In the genomic region with DNA sequence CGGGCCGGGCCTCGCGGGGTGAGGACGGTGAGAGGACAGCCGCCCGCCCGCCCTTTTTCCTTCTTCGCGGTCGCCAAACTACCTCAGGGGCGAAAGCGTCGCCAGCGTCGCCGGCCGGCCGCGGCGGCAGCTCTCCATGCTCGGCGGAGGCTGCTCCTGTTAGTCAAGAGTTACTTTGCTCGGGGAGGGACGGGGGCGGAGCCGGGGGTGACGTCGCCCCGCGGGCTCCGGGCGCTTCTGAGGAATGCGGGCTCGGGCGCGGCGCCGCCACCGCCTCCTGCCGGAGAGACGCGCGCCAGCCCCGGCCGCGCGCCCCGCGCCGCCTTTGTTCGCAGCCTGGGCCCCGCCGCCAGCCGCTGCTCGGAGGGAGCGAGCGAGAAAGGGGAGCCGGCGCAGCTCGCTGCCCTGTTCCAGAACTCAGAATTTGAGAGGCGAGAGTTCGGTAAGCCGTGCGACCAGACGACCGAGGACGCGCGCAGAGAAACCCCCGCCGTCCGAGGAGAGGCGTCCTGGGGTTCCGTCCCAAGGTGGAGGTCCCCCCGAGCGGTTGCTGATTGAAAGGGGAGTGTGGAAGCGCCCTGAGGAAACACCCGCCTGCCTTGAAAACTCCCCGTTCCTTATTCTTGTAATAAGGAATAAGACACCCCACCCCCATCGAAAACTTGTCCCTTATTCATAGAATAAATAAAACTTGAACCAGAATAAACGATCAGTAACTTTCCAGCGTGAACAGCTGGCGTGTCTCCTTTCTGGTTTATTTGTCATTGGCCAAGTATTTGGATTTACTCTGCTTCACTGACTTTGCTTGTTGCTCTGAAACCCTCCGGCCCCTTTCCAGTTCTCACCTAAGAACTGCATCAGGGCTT, we compare ENCODE assay signal across 8 cellular contexts. TPM values are rescaled to one million over a fixed set of nuclear protein-coding genes. Genes with fewer than 3 reads are reported as not detected.
A peak's percentile ranks its signal among the peaks of the same experiment; 100 is the strongest.
DNase-seq lines count a peak whose midpoint lies in the region; ATAC-seq and TF ChIP-seq lines count a peak whose summit lies in the region.

A gene (minus strand): TSS at position 164 of the 866 bp plus-strand sequence. CDS start 241 bp downstream, outside the sequence.

- CTCF ChIA-PET in activated CD4-positive, alpha-beta memory T cell treated with anti-CD3 and anti-CD28 coated beads, Interleukin-2, amount 10 ng/mL, durations not matched to agents 7 days and 5 days (lab: Charles Lee): interaction anchor here (0.6 to 1.6 kb wide), 7 partner anchors 15 to 784 kb away, joined by 3 to 5 read pairs (median 4); no protein-coding TSS in a partner anchor

- no peaks in the 10 kb centered on the region for H3K9me3 ChIP-seq in duodenal mucosa (ENCODE audit: control insufficient read depth in 1 of 2, low read length in 2 of 2)
- H3K9me3 ChIP-seq in right lobe of liver: no peaks in the 10 kb centered on the region

- H3K27me3 Mint-ChIP-seq in activated CD4-positive, alpha-beta memory T cell treated with anti-CD3 and anti-CD28 coated beads, Interleukin-2, amount 10 ng/mL, durations not matched to agents 7 days and 5 days: peaks cover 62% of the 10 kb centered on the region

- H3K27ac Mint-ChIP-seq in activated CD4-positive, alpha-beta memory T cell treated with anti-CD3 and anti-CD28 coated beads, Interleukin-2, amount 10 ng/mL, durations not matched to agents 7 days and 5 days: no peak within 1 kb of the TSS

- H3K36me3 ChIP-seq in duodenal mucosa (ENCODE audit: control insufficient read depth in 1 of 2, insufficient read depth in 2 of 2, low read length in 2 of 2): no peaks in the 10 kb centered on the region
- no peaks in the 10 kb centered on the region for H3K36me3 ChIP-seq in right lobe of liver

- ATAC-seq in GM18508 (IDR thresholded peaks at IDR 0.05; ENCODE audit: insufficient read depth, unreplicated experiment) (peak; percentile 68), HG02973 (IDR thresholded peaks at IDR 0.05; ENCODE audit: unreplicated experiment) (peak; percentile 93), right lobe of liver (peak; percentile 83 to 93 (median 88))

- H3K4me3 ChIP-seq in duodenal mucosa (ENCODE audit: low read depth in 1 of 2, low read length in 2 of 2) (peak within 1 kb of the TSS; percentile 93 to 97), right lobe of liver (peak within 1 kb of the TSS; percentile 75 to 80 (median 79))

- WGBS in right lobe of liver (ENCODE audit: insufficient coverage, low coverage, low lambda C conversion rate, missing lambda C conversion rate): under 1% methylated on average over 18 of the region's 85 CpGs

- H3K27me3 ChIP-seq in duodenal mucosa (ENCODE audit: control insufficient read depth in 1 of 2, insufficient read depth in 2 of 2, low read length in 2 of 2) (peaks cover 0 to 7% of the 10 kb centered on the region in 2 donors), right lobe of liver (no peaks in the 10 kb centered on the region)

- POLR2A ChIA-PET in activated CD4-positive, alpha-beta memory T cell treated with anti-CD3 and anti-CD28 coated beads, Interleukin-2, amount 10 ng/mL, durations not matched to agents 7 days and 5 days (lab: Charles Lee): interaction anchor here (0.5 to 1.2 kb wide), 4 partner anchors 136 to 1253 kb away, joined by 3 to 4 read pairs (median 3); no protein-coding TSS in a partner anchor

- H3K4me1 ChIP-seq in duodenal mucosa (ENCODE audit: control insufficient read depth in 1 of 2, insufficient read depth in 2 of 2, low read length in 2 of 2): peaks cover 13 to 18% of the 10 kb centered on the region in 2 donors
- peaks cover 0 to 22% (median 6%) of the 10 kb centered on the region in 4 donors for H3K4me1 ChIP-seq in right lobe of liver

- H3K9me3 Mint-ChIP-seq in activated CD4-positive, alpha-beta memory T cell treated with anti-CD3 and anti-CD28 coated beads, Interleukin-2, amount 10 ng/mL, durations not matched to agents 7 days and 5 days: no peaks in the 10 kb centered on the region

- peak; percentile 56 to 86 (median 66) for TF ChIP-seq CTCF in right lobe of liver (IDR thresholded peaks at IDR 0.05)

- peak; percentile 52 for DNase-seq in 8988T
- DNase-seq in NCI-H2171 treated with DMSO at 0.1 percent for 48 hours (lab: John Stamatoyannopoulos, UW): peak; percentile 89
- DNase-seq in activated CD4-positive, alpha-beta memory T cell treated with anti-CD3 and anti-CD28 coated beads, Interleukin-2, amount 10 ng/mL, durations not matched to agents 7 days and 5 days: peak; percentile 89
- DNase-seq in right lobe of liver: peak; percentile 94 to 96 (median 96)
- peak; percentile 88 for DNase-seq in stimulated activated CD4-positive, alpha-beta T cell treated with anti-CD3 and anti-CD28 coated beads, Interleukin-4, amount 100 ng/mL, for 24 hours

- peak within 1 kb of the TSS; percentile 73 for H3K4me3 Mint-ChIP-seq in activated CD4-positive, alpha-beta memory T cell treated with anti-CD3 and anti-CD28 coated beads, Interleukin-2, amount 10 ng/mL, durations not matched to agents 7 days and 5 days

- intact Hi-C loops in right lobe of liver (cut with DNase I): no loop called here

- peak within 1 kb of the TSS; percentile 86 to 95 for H3K9ac ChIP-seq in duodenal mucosa (ENCODE audit: low read depth in 1 of 2, low read length in 2 of 2)

- H3K36me3 Mint-ChIP-seq in activated CD4-positive, alpha-beta memory T cell treated with anti-CD3 and anti-CD28 coated beads, Interleukin-2, amount 10 ng/mL, durations not matched to agents 7 days and 5 days (ENCODE audit: low read depth): no peaks in the 10 kb centered on the region

- peaks cover 22% of the 10 kb centered on the region for H3K4me1 Mint-ChIP-seq in activated CD4-positive, alpha-beta memory T cell treated with anti-CD3 and anti-CD28 coated beads, Interleukin-2, amount 10 ng/mL, durations not matched to agents 7 days and 5 days

- H3K27ac ChIP-seq in duodenal mucosa (ENCODE audit: low read depth, low read length): peak within 1 kb of the TSS; percentile 86
- peak within 1 kb of the TSS; percentile 97 to 98 (median 98) for H3K27ac ChIP-seq in right lobe of liver

- TF ChIP-seq POLR2A in right lobe of liver (IDR thresholded peaks at IDR 0.05): peak; percentile 99

RNA-seq across cellular contexts. Expression of the gene that starts here (rescaled TPM):
- total RNA-seq in activated CD4-positive, alpha-beta memory T cell treated with anti-CD3 and anti-CD28 coated beads, Interleukin-2, amount 10 ng/mL, durations not matched to agents 7 days and 5 days: under 1 TPM; 0.50 to 0.53 TPM
- total RNA-seq in right lobe of liver: 10 to 100 TPM; 27.7 to 54.5 (median 35.7) TPM

Comparison
In these comparisons a context has a peak if more than half of its experiments do, and no peak if none do; other contexts are left out.
1. Peak in every context shown above with its lines: DNase-seq, ATAC-seq, H3K4me3 ChIP-seq and H3K27ac ChIP-seq.
2. RNA of the gene that starts here (total RNA-seq): 27.7 to 54.5 TPM in right lobe of liver; 0.50 to 0.53 TPM in activated CD4-positive, alpha-beta memory T cell treated with anti-CD3 and anti-CD28 coated beads, Interleukin-2, amount 10 ng/mL, durations not matched to agents 7 days and 5 days; every median in the first group is over 10 times any median in the second.
3. Peak in DNase-seq in activated CD4-positive, alpha-beta memory T cell treated with anti-CD3 and anti-CD28 coated beads, Interleukin-2, amount 10 ng/mL, durations not matched to agents 7 days and 5 days; RNA of the gene not detected or under 1 TPM.